Comparison of ENCODE assay signal across 15 cellular contexts in genomic region chr1:79874289-79874688, GRCh38.
"Had no signal": no experiment of that assay in that cellular context is flagged by ENCODE, and none has a peak within 500 bp of the region (broad histone marks: within the 10 kb centered on the region; RNA-seq: fewer than 3 reads in every experiment).

No MANE protein-coding gene starts in this region.

- H3K27ac Mint-ChIP-seq: activated naive CD4-positive, alpha-beta T cell treated with anti-CD3 and anti-CD28 coated beads for 36 hours; T-cell had no signal

- H3K36me3 Mint-ChIP-seq: T-cell had no signal

- ATAC-seq: gastroesophageal sphincter, T-cell had no signal

- H3K36me3 ChIP-seq: esophagus muscularis mucosa, gastroesophageal sphincter, thyroid gland, uterus had no signal

- H3K4me1 ChIP-seq: gastroesophageal sphincter, parathyroid adenoma, thyroid gland, uterus had no signal

- H3K9me3 ChIP-seq: gastroesophageal sphincter, thyroid gland, uterus had no signal

- DNase-seq: activated CD4-positive, alpha-beta T cell treated with anti-CD3 and anti-CD28 coated beads for 48 hours; activated CD8-positive, alpha-beta memory T cell treated with anti-CD3 and anti-CD28 coated beads for 24 hours; activated naive CD4-positive, alpha-beta T cell treated with anti-CD3 and anti-CD28 coated beads for 36 hours; dermis blood vessel endothelial cell; kidney; retina; T-cell; T1000; thyroid gland; uterus had no signal

- H3K4me1 Mint-ChIP-seq: central memory CD8-positive, alpha-beta T cell; T-cell had no signal

- H3K27me3 ChIP-seq: esophagus muscularis mucosa, gastroesophageal sphincter, thyroid gland, uterus had no signal

- H3K4me3 ChIP-seq: esophagus muscularis mucosa, gastroesophageal sphincter, skin epidermis, thyroid gland, uterus had no signal

- H3K9ac ChIP-seq: parathyroid adenoma had no signal

- H3K4me3 Mint-ChIP-seq: activated naive CD4-positive, alpha-beta T cell treated with anti-CD3 and anti-CD28 coated beads for 36 hours; central memory CD8-positive, alpha-beta T cell; T-cell had no signal

- H3K27me3 Mint-ChIP-seq: central memory CD8-positive, alpha-beta T cell; T-cell had no signal

- H3K27ac ChIP-seq: esophagus muscularis mucosa, gastroesophageal sphincter, parathyroid adenoma, skin epidermis, thyroid gland, uterus had no signal

- H2AFZ ChIP-seq: parathyroid adenoma had no signal
